In genomic region chr15:96020133-96020532, GRCh38 we compare ENCODE assay signal across 14 cellular contexts.
"Had no signal": no experiment of that assay in that cellular context is flagged by ENCODE, and none has a peak within 500 bp of the region (broad histone marks: within the 10 kb centered on the region; RNA-seq: fewer than 3 reads in every experiment).

No MANE protein-coding gene starts in this region.

- H3K27me3 ChIP-seq: cardiac muscle cell, colonic mucosa had no signal

- H2AFZ ChIP-seq: parathyroid adenoma had no signal

- H3K36me3 ChIP-seq: cardiac muscle cell, colonic mucosa had no signal

- H3K4me3 ChIP-seq: cardiac muscle cell, colonic mucosa, smooth muscle cell had no signal

- H3K4me1 ChIP-seq: colonic mucosa, parathyroid adenoma had no signal

- H3K4me2 ChIP-seq: smooth muscle cell had no signal

- H3K27ac ChIP-seq: cardiac muscle cell, colonic mucosa, parathyroid adenoma had no signal

- H3K9me3 ChIP-seq: colonic mucosa had no signal

- H3K9ac ChIP-seq: parathyroid adenoma had no signal

- ATAC-seq: activated T-cell treated with anti-CD3 and anti-CD28 coated beads, Interleukin-2, amount 50 U/mL, for 4 hours; natural killer cell; right cardiac atrium; stimulated activated effector memory CD8-positive, alpha-beta T cell treated with anti-CD3 and anti-CD28 coated beads, Interleukin-12 subunit alpha, Interleukin-12 subunit beta, amount 100 ng/mL, for 72 hours had no signal

- DNase-seq: activated CD4-positive, alpha-beta T cell treated with anti-CD3 and anti-CD28 coated beads, Interleukin-2, amount 50 U/mL, for 4 hours; activated CD4-positive, CD25-positive, alpha-beta regulatory T cell treated with anti-CD3 and anti-CD28 coated beads, Interleukin-2, amount 50 U/mL, for 72 hours; activated T-cell treated with anti-CD3 and anti-CD28 coated beads, Interleukin-2, amount 50 U/mL, for 4 hours; colonic mucosa; effector CD8-positive, alpha-beta T cell; mammary epithelial cell; natural killer cell; right cardiac atrium; SW 1271; trophoblast cell had no signal
